ENCODE assay signal across 2 cellular contexts in genomic region chr10:72505435-72505834, GRCh38.
TF ChIP-seq lines count a peak whose summit lies in the region.

No MANE protein-coding gene starts in this region.

TF ChIP-seq in HEK293, 187 proteins besides CTCF, POLR2A, EP300 and RAD21 (continued from another document):
- TF ChIP-seq ZNF280D (tag by site-specific recombination; IDR thresholded peaks at IDR 0.05) (peak; percentile 50; the same call in 1 of the 2 replicates), ZNF292 (tag by site-specific recombination; IDR thresholded peaks at IDR 0.05; ENCODE audit: borderline replicate concordance, low read depth) (no peak), SALL2 (tag by site-specific recombination; IDR thresholded peaks at IDR 0.05; ENCODE audit: borderline replicate concordance) (no peak)
TF ChIP-seq in HEK293: peak in this region for 2.

TF ChIP-seq in K562, 482 proteins besides CTCF, POLR2A, EP300 and RAD21 (continued from another document):
- TF ChIP-seq HINFP (tag; conservative IDR thresholded peaks at IDR 0.05; ENCODE audit: low read depth) (no peak), KDM1A (IDR thresholded peaks at IDR 0.05) (0 out of 4 replicates have a peak, but pooled peaks of 1 of the 2 experiments have one; percentile 37), STAT5B (CRISPR knock-in tag; IDR thresholded peaks at IDR 0.05) (no peak)
